In the genomic region with DNA sequence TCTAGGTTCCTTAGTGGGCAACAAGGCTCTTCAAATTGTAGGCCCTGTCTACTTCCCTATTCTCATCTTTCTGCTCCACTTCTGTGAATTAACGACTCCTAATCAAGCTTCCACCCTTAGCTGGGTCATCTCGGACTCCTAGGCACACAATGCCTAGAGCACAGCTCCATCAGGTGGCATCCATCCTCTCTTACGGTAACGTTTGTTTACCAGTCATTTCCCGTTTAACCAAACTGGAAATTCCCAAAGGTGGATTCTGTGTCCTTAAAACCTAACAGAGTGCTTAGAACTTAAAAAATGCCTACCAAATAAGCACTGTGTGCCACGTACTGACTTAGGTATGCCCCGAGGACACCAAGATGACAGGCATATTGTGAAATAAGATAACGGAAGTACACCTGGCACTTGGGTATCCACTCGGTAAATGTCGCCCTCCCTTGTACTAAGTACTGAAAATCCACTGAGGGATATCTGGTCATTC, we compare ENCODE assay signal across 1 cellular context.
TF ChIP-seq lines count a peak whose summit lies in the region.

No MANE protein-coding gene starts in this region.

TF ChIP-seq in IMR-90, 13 proteins besides CTCF, POLR2A, EP300 and RAD21:
- TF ChIP-seq MAFK (IDR thresholded peaks at IDR 0.05; ENCODE audit: low read depth, low read length) (no peak), CEBPB (IDR thresholded peaks at IDR 0.05; ENCODE audit: low read depth, low read length) (peak; percentile 88)
